1 cellular context compared by ENCODE assay signal in genomic region chr11:907668-908067, GRCh38.
TF ChIP-seq lines count a peak whose summit lies in the region.

No MANE protein-coding gene starts in this region.

TF ChIP-seq in WTC11, 78 proteins besides CTCF, POLR2A, EP300 and RAD21 (continued from another document):
- TF ChIP-seq AFF4 (CRISPR knock-in tag; IDR thresholded peaks at IDR 0.05; ENCODE audit: borderline replicate concordance) (no peak), NR3C1 (CRISPR knock-in tag; conservative IDR thresholded peaks at IDR 0.05; ENCODE audit: low read depth) (no peak), TCF7 (CRISPR knock-in tag; IDR thresholded peaks at IDR 0.05; ENCODE audit: low read depth) (no peak), ZNF512 (CRISPR knock-in tag; IDR thresholded peaks at IDR 0.05; ENCODE audit: borderline replicate concordance) (no peak), NFATC4 (CRISPR knock-in tag; IDR thresholded peaks at IDR 0.05) (no peak)
